13 cellular contexts compared by ENCODE assay signal in the genomic region with DNA sequence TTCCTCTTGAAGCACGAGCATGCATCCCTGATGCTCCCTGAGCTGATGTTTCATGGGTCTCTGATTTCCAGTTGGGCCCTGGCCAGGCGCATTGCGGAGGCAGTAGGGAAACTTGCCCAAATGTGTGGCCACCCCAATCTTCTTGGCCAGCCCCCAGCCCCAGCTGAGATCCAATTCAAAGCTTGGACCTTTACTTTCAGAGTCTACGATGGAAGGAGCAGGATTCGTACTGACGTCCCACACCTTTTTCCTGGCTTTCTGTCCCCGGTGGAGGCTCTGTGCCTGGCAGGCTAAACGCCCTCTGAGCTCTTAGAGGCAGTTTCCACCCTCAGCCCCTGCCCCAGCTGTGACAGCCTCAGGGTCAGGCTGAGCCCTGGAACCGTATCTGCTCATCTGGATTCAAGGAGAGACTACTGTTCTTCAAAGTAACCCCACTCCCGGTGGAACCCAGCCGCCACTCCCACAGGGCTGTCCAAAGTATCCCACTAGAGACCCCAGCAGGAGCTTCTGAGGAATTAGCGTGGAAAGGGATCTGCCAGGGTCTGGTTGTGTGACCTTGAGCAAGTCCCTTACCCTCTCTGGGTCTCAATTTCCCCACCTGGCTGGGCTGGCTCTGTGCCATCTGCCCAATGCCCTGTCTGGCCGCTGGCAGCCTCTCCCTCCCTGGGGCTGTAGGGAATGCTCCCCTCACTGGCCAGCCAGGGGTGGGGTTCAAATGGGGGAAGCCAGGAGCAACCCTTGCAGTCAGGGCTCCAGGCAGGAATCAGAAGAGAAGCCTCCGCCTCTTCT. TPM values are rescaled to one million over a fixed set of nuclear protein-coding genes. Genes with fewer than 3 reads are reported as not detected.
A peak's percentile ranks its signal among the peaks of the same experiment; 100 is the strongest.
DNase-seq lines count a peak whose midpoint lies in the region; ATAC-seq and TF ChIP-seq lines count a peak whose summit lies in the region.
"Had no signal": no experiment of that assay in that cellular context is flagged by ENCODE, and none has a peak within 500 bp of the region (broad histone marks: within the 10 kb centered on the region; RNA-seq: fewer than 3 reads in every experiment).

No MANE protein-coding gene starts in this region.

- H3K36me3 Mint-ChIP-seq in activated CD4-positive, alpha-beta T cell treated with anti-CD3 and anti-CD28 coated beads for 36 hours (ENCODE audit: low read depth), result no peaks in the 10 kb centered on the region

- CTCF ChIA-PET in activated CD4-positive, alpha-beta T cell treated with anti-CD3 and anti-CD28 coated beads for 36 hours (lab: Charles Lee), result interaction anchor here (0.5 to 1.0 kb wide), 3 partner anchors 9 to 84 kb away, joined by 3 to 5 read pairs (median 3); no protein-coding TSS in a partner anchor

- no peak overlapping the region for H3K27ac Mint-ChIP-seq in activated CD4-positive, alpha-beta T cell treated with anti-CD3 and anti-CD28 coated beads for 36 hours
- H3K27ac Mint-ChIP-seq: activated T-helper 17 cell treated with anti-CD3 and anti-CD28 coated beads, Interleukin-2, amount 50 U/mL, for 72 hours; stimulated activated naive CD8-positive, alpha-beta T cell treated with anti-CD3 and anti-CD28 coated beads, Interleukin-15, amount 100 ng/mL, for 72 hours had no signal

- intact Hi-C loops in adrenal gland (cut with DNase I), result loop anchor here (2.0 to 10.0 kb wide), 5 partner anchors 42 to 649 kb away; partner anchors contain the start of gene HES1 (in 1 of the 2)
- intact Hi-C loops in activated CD4-positive, alpha-beta T cell treated with anti-CD3 and anti-CD28 coated beads for 36 hours (cut with DNase I, micrococcal nuclease), result loop anchor here (2.0 to 10.0 kb wide), 4 partner anchors 109 to 649 kb away; no protein-coding TSS in a partner anchor

- peak in 1 of 2 donors; percentile 13 for TF ChIP-seq EP300 in tibial nerve (IDR thresholded peaks at IDR 0.05)

- peak; percentile 58 for DNase-seq in DMS53 (lab: John Stamatoyannopoulos, UW)
- DNase-seq in DMS53 treated with DMSO at 0.1 percent for 48 hours (lab: John Stamatoyannopoulos, UW; ENCODE audit: unreplicated experiment), result no peak
- peak; percentile 51 to 77 (median 73) for DNase-seq in adrenal gland
- DNase-seq in iris pigment epithelial cell (ENCODE audit: low read depth), result peak; percentile 20
- DNase-seq in tibial nerve (ENCODE audit: low spot score in 2 of 2), result peak; percentile 48 to 70
- no peak for DNase-seq in activated T-cell treated with anti-CD3 and anti-CD28 coated beads, Interleukin-2, amount 50 U/mL, for 48 hours
- DNase-seq in activated CD4-positive, alpha-beta T cell treated with anti-CD3 and anti-CD28 coated beads for 36 hours, result no peak
- DNase-seq: stimulated activated CD4-positive, alpha-beta T cell treated with anti-CD3 and anti-CD28 coated beads, Interleukin-15, amount 100 ng/mL, for 24 hours; stimulated activated naive CD8-positive, alpha-beta T cell treated with anti-CD3 and anti-CD28 coated beads, Interleukin-15, amount 100 ng/mL, for 72 hours had no signal

- H3K4me3 ChIP-seq in adrenal gland, result no peak overlapping the region
- no peak overlapping the region for H3K4me3 ChIP-seq in tibial nerve
- H3K4me3 ChIP-seq: GM12878 had no signal

- TF ChIP-seq POLR2A in adrenal gland (IDR thresholded peaks at IDR 0.05) (no peak), tibial nerve (IDR thresholded peaks at IDR 0.05) (no peak)

- POLR2A ChIA-PET in activated CD4-positive, alpha-beta T cell treated with anti-CD3 and anti-CD28 coated beads for 36 hours (lab: Charles Lee), result no interaction called here

- WGBS in adrenal gland, 4 donors, result 36 to 56% (median 47%) methylated on average over 11 to 14 of the region's 14 CpGs
- WGBS in tibial nerve, 2 donors, result 59 to 62% methylated on average over 14 of the region's 14 CpGs

- H3K9me3 ChIP-seq in adrenal gland (replicated peaks in 1 of 3), result no peaks in the 10 kb centered on the region
- peaks cover 0 to 3% (median 0%) of the 10 kb centered on the region in 4 donors for H3K9me3 ChIP-seq in tibial nerve

- peak overlapping the region in 3 of 5 donors; percentile 50 to 93 (median 73) for H3K27ac ChIP-seq in adrenal gland
- peak overlapping the region in 2 of 4 donors; percentile 63 to 84 for H3K27ac ChIP-seq in tibial nerve

- TF ChIP-seq CTCF in adrenal gland (IDR thresholded peaks at IDR 0.05) (peak in 2 of 6 experiments; percentile 26), tibial nerve (IDR thresholded peaks at IDR 0.05) (no peak)

- H3K4me3 Mint-ChIP-seq in activated CD4-positive, alpha-beta T cell treated with anti-CD3 and anti-CD28 coated beads for 36 hours, result no peak overlapping the region
- H3K4me3 Mint-ChIP-seq: activated T-helper 17 cell treated with anti-CD3 and anti-CD28 coated beads, Interleukin-2, amount 50 U/mL, for 72 hours; stimulated activated naive CD8-positive, alpha-beta T cell treated with anti-CD3 and anti-CD28 coated beads, Interleukin-15, amount 100 ng/mL, for 72 hours had no signal

- peaks cover under 1% of the 10 kb centered on the region for H3K9me3 Mint-ChIP-seq in activated CD4-positive, alpha-beta T cell treated with anti-CD3 and anti-CD28 coated beads for 36 hours (ENCODE audit: low read depth)

- H3K27me3 Mint-ChIP-seq in activated CD4-positive, alpha-beta T cell treated with anti-CD3 and anti-CD28 coated beads for 36 hours, result peaks cover 21% of the 10 kb centered on the region

- no peaks in the 10 kb centered on the region for H3K36me3 ChIP-seq in adrenal gland (replicated peaks in 1 of 2)
- H3K36me3 ChIP-seq in tibial nerve, result no peaks in the 10 kb centered on the region

- no peak for ATAC-seq in activated CD4-positive, alpha-beta T cell treated with anti-CD3 and anti-CD28 coated beads for 36 hours
- ATAC-seq in HG02623 (IDR thresholded peaks at IDR 0.05; ENCODE audit: unreplicated experiment), result no peak
- ATAC-seq: activated T-helper 17 cell treated with anti-CD3 and anti-CD28 coated beads, Interleukin-2, amount 50 U/mL, for 72 hours; GM12878; stimulated activated naive CD8-positive, alpha-beta T cell treated with anti-CD3 and anti-CD28 coated beads, Interleukin-15, amount 100 ng/mL, for 72 hours had no signal

- H3K4me1 Mint-ChIP-seq in activated CD4-positive, alpha-beta T cell treated with anti-CD3 and anti-CD28 coated beads for 36 hours, result peaks cover 10% of the 10 kb centered on the region

- H3K4me1 ChIP-seq in adrenal gland (replicated peaks in 1 of 2) (peaks cover 16 to 32% of the 10 kb centered on the region in 2 donors), tibial nerve (peaks cover 0 to 62% (median 16%) of the 10 kb centered on the region in 4 donors)

- H3K27me3 ChIP-seq in adrenal gland (no peaks in the 10 kb centered on the region), tibial nerve (peaks cover 0 to 3% of the 10 kb centered on the region in 2 donors)

RNA-seq across cellular contexts. Expression of gene CPN2, which starts 37.3 kb away (rescaled TPM):
- total RNA-seq in adrenal gland, result 10 to 100 TPM in 1 of 8 donors, 1 to 10 TPM in 5, under 1 TPM in 2; 0.38 to 14.3 (median 3.1) TPM
- 1 to 10 TPM in 2 of 3 donors, under 1 TPM in 1; 0.32 to 4.0 (median 1.1) TPM for polyA plus RNA-seq in adrenal gland
- total RNA-seq in tibial nerve, result not detected
- not detected for total RNA-seq in activated CD4-positive, alpha-beta T cell treated with anti-CD3 and anti-CD28 coated beads for 36 hours
- total RNA-seq: activated T-helper 17 cell treated with anti-CD3 and anti-CD28 coated beads, Interleukin-2, amount 50 U/mL, for 72 hours; GM12878; NCI-H460 had no signal
- polyA plus RNA-seq: GM12878 had no signal

RNA-seq across cellular contexts. Expression of gene LRRC15, which starts 55.7 kb away (rescaled TPM):
- under 1 TPM in 6 of 8 donors, not detected in 2; 0.07 to 0.31 (median 0.16) TPM for total RNA-seq in adrenal gland
- under 1 TPM; 0.05 to 0.13 (median 0.08) TPM for polyA plus RNA-seq in adrenal gland
- total RNA-seq in tibial nerve, result not detected
- total RNA-seq in activated CD4-positive, alpha-beta T cell treated with anti-CD3 and anti-CD28 coated beads for 36 hours, result under 1 TPM in 1 of 2 experiments, not detected in 1; 0.04 TPM
- total RNA-seq: activated T-helper 17 cell treated with anti-CD3 and anti-CD28 coated beads, Interleukin-2, amount 50 U/mL, for 72 hours; GM12878; NCI-H460 had no signal
- polyA plus RNA-seq: GM12878 had no signal

Comparison
In these comparisons a context has a peak if more than half of its experiments do, and no peak if none do; other contexts are left out.
1. DNase-seq: peak in DMS53 (single experiment), adrenal gland (7 of 7), iris pigment epithelial cell (single experiment) and tibial nerve (2 of 2); none in DMS53 treated with DMSO at 0.1 percent for 48 hours (single experiment), activated T-cell treated with anti-CD3 and anti-CD28 coated beads, Interleukin-2, amount 50 U/mL, for 48 hours (0 of 2) and activated CD4-positive, alpha-beta T cell treated with anti-CD3 and anti-CD28 coated beads for 36 hours (single experiment).